8 cellular contexts compared by ENCODE assay signal in the genomic region with DNA sequence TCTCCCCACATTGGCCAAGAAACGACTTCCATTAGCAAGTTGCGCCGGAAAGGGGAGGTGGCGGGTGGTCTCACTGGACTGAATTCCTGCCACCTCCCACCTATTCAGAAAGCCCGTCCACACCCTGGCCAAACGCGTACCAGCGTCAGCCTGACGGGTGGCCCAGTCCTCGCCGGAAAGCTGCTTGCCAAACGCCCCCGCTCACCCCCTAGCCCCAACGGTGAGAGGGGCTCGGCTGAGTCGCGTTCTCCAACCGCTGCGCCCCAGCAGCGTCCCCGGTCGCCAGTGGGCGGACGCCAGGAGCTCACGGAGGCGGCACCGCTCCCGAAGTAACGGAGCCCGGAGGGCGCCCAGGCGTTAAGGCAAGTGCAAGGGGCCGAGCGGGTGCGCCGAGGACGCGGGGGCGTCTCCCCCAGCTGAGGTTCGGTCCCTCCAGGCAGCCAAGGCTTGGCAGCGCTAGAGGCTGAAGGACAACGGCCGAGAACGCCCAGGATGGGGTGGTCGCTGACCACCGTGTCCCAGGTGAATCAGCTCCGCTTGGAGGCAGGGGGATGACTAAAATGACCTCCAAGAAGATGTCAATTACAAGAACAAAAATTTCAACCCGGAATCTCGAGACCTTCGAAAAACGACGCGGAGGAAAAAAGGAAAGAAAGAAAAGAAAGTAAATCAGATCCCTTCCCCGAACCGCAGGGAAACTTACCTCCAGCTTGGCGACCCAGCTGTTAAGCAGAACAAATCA.
DNase-seq lines count a peak whose midpoint lies in the region; ATAC-seq and TF ChIP-seq lines count a peak whose summit lies in the region.

No MANE protein-coding gene starts in this region.

- CTCF ChIA-PET in activated CD4-positive, alpha-beta T cell treated with anti-CD3 and anti-CD28 coated beads, Interleukin-2, amount 10 ng/mL, durations not matched to agents 7 days and 5 days (lab: Charles Lee), result interaction anchor here (1.1 kb wide), 2 partner anchors 115 to 136 kb away, joined by 3 read pairs; no protein-coding TSS in a partner anchor

- H3K27me3 ChIP-seq in rectal smooth muscle tissue (ENCODE audit: control insufficient read depth, insufficient read depth, low read length), result peaks cover 5% of the 10 kb centered on the region

- peak overlapping the region; percentile 79 for H3K4me3 Mint-ChIP-seq in activated CD4-positive, alpha-beta T cell treated with anti-CD3 and anti-CD28 coated beads, Interleukin-2, amount 10 ng/mL, durations not matched to agents 7 days and 5 days
- peak overlapping the region; percentile 97 for H3K4me3 Mint-ChIP-seq in glutamatergic neuron (ENCODE audit: unreplicated experiment)

- no peaks in the 10 kb centered on the region for H3K36me3 ChIP-seq in rectal smooth muscle tissue (ENCODE audit: control insufficient read depth, insufficient read depth, low read length)

- H3K36me3 Mint-ChIP-seq in activated CD4-positive, alpha-beta T cell treated with anti-CD3 and anti-CD28 coated beads, Interleukin-2, amount 10 ng/mL, durations not matched to agents 7 days and 5 days (ENCODE audit: low read depth), result no peaks in the 10 kb centered on the region
- H3K36me3 Mint-ChIP-seq in glutamatergic neuron (ENCODE audit: unreplicated experiment), result peaks cover 4% of the 10 kb centered on the region

- peaks cover 42% of the 10 kb centered on the region for H3K4me1 Mint-ChIP-seq in activated CD4-positive, alpha-beta T cell treated with anti-CD3 and anti-CD28 coated beads, Interleukin-2, amount 10 ng/mL, durations not matched to agents 7 days and 5 days
- H3K4me1 Mint-ChIP-seq in glutamatergic neuron (ENCODE audit: low read depth, unreplicated experiment), result peaks cover 14% of the 10 kb centered on the region

- peak; percentile 17 for DNase-seq in stimulated activated naive CD4-positive, alpha-beta T cell treated with Interleukin-2 at 50 U/mL for 16 hours (lab: John Stamatoyannopoulos, UW)
- DNase-seq in stimulated activated naive CD4-positive, alpha-beta T cell (lab: John Stamatoyannopoulos, UW), result no peak
- peak; percentile 19 for DNase-seq in activated CD4-positive, alpha-beta T cell treated with anti-CD3 and anti-CD28 coated beads, Interleukin-2, amount 10 ng/mL, durations not matched to agents 7 days and 5 days
- peak; percentile 31 for DNase-seq in glutamatergic neuron
- DNase-seq in NCI-H524 treated with DMSO at 0.1 percent for 48 hours (lab: John Stamatoyannopoulos, UW), result no peak
- DNase-seq in omental fat pad (ENCODE audit: low spot score), result no peak
- DNase-seq in globus pallidus (ENCODE audit: low spot score), result no peak

- H3K4me3 ChIP-seq in rectal smooth muscle tissue (ENCODE audit: low read length), result peak overlapping the region; percentile 87

- no peak overlapping the region for H3K27ac Mint-ChIP-seq in activated CD4-positive, alpha-beta T cell treated with anti-CD3 and anti-CD28 coated beads, Interleukin-2, amount 10 ng/mL, durations not matched to agents 7 days and 5 days
- H3K27ac Mint-ChIP-seq in glutamatergic neuron (ENCODE audit: unreplicated experiment), result peak overlapping the region; percentile 74

- H3K9me3 Mint-ChIP-seq in activated CD4-positive, alpha-beta T cell treated with anti-CD3 and anti-CD28 coated beads, Interleukin-2, amount 10 ng/mL, durations not matched to agents 7 days and 5 days, result no peaks in the 10 kb centered on the region
- H3K9me3 Mint-ChIP-seq in glutamatergic neuron (ENCODE audit: unreplicated experiment), result peaks cover 4% of the 10 kb centered on the region

- no peak overlapping the region for H3K27ac ChIP-seq in rectal smooth muscle tissue (ENCODE audit: low read depth, low read length)

- POLR2A ChIA-PET in activated CD4-positive, alpha-beta T cell treated with anti-CD3 and anti-CD28 coated beads, Interleukin-2, amount 10 ng/mL, durations not matched to agents 7 days and 5 days (lab: Charles Lee), result no interaction called here

- H3K27me3 Mint-ChIP-seq in activated CD4-positive, alpha-beta T cell treated with anti-CD3 and anti-CD28 coated beads, Interleukin-2, amount 10 ng/mL, durations not matched to agents 7 days and 5 days, result peaks cover 59% of the 10 kb centered on the region
- peaks cover 9% of the 10 kb centered on the region for H3K27me3 Mint-ChIP-seq in glutamatergic neuron (ENCODE audit: unreplicated experiment)

- ATAC-seq in omental fat pad (ENCODE audit: low FRiP score), result no peak

- peak overlapping the region; percentile 60 for H3K9ac ChIP-seq in rectal smooth muscle tissue (ENCODE audit: low read length)

- H3K4me1 ChIP-seq in rectal smooth muscle tissue (ENCODE audit: control insufficient read depth, insufficient read depth, low read length), result peaks cover 4% of the 10 kb centered on the region

- TF ChIP-seq CTCF in glutamatergic neuron (IDR thresholded peaks at IDR 0.05; ENCODE audit: partially characterized antibody, unreplicated experiment) (no peak), omental fat pad (IDR thresholded peaks at IDR 0.05) (no peak)

Comparison
In these comparisons a context has a peak if more than half of its experiments do, and no peak if none do; other contexts are left out.
1. DNase-seq: peak in stimulated activated naive CD4-positive, alpha-beta T cell treated with Interleukin-2 at 50 U/mL for 16 hours (single experiment), activated CD4-positive, alpha-beta T cell treated with anti-CD3 and anti-CD28 coated beads, Interleukin-2, amount 10 ng/mL, durations not matched to agents 7 days and 5 days (single experiment) and glutamatergic neuron (single experiment); none in stimulated activated naive CD4-positive, alpha-beta T cell (0 of 6), NCI-H524 treated with DMSO at 0.1 percent for 48 hours (single experiment), omental fat pad (single experiment) and globus pallidus (single experiment).